ENCODE assay signal across 1 cellular context in genomic region chrX:46978341-46979291, GRCh38.
A peak's percentile ranks its signal among the peaks of the same experiment; 100 is the strongest.
TF ChIP-seq lines count a peak whose summit lies in the region.

No MANE protein-coding gene starts in this region.

TF ChIP-seq in HepG2, 621 proteins besides CTCF, POLR2A, EP300 and RAD21 (continued from another document):
- TF ChIP-seq TFAP4 (IDR thresholded peaks at IDR 0.05; ENCODE audit: borderline replicate concordance, low read depth) (no peak), RXRA (CRISPR knock-in tag; IDR thresholded peaks at IDR 0.05) (no peak), ZNF567 (CRISPR knock-in tag; IDR thresholded peaks at IDR 0.05; ENCODE audit: borderline replicate concordance) (no peak), ZNF263 (CRISPR knock-in tag; IDR thresholded peaks at IDR 0.05) (peak; percentile 81), KIAA2018 (CRISPR knock-in tag; IDR thresholded peaks at IDR 0.05; ENCODE audit: borderline replicate concordance) (no peak), HCFC1 (IDR thresholded peaks at IDR 0.05; ENCODE audit: low read depth, low read length) (no peak), SAFB2 (CRISPR knock-in tag; IDR thresholded peaks at IDR 0.05; ENCODE audit: borderline replicate concordance, low read depth) (no peak), MLX (CRISPR knock-in tag; IDR thresholded peaks at IDR 0.05) (no peak), ATF3 (CRISPR knock-in tag; IDR thresholded peaks at IDR 0.05) (no peak), MZF1 (CRISPR knock-in tag; IDR thresholded peaks at IDR 0.05; ENCODE audit: borderline replicate concordance) (no peak), FOXJ3 (CRISPR knock-in tag; IDR thresholded peaks at IDR 0.05; ENCODE audit: borderline replicate concordance) (no peak), ZMYM3 (CRISPR knock-in tag; IDR thresholded peaks at IDR 0.05) (0 out of 2 replicates have a peak, but pooled peaks have one; percentile 26), ZNF280B (CRISPR knock-in tag; IDR thresholded peaks at IDR 0.05; ENCODE audit: borderline replicate concordance) (no peak), ZFP36L2 (CRISPR knock-in tag; IDR thresholded peaks at IDR 0.05) (no peak), PAXIP1 (CRISPR knock-in tag; conservative IDR thresholded peaks at IDR 0.05) (no peak), TAF1 (CRISPR knock-in tag; IDR thresholded peaks at IDR 0.05) (no peak), TCF7L2 (IDR thresholded peaks at IDR 0.05; ENCODE audit: low read depth, low read length) (no peak), CBX2 (IDR thresholded peaks at IDR 0.05; ENCODE audit: low read depth, low read length) (no peak), CBX2 (CRISPR knock-in tag; IDR thresholded peaks at IDR 0.05; ENCODE audit: low read depth) (no peak), PLRG1 (conservative IDR thresholded peaks at IDR 0.05) (no peak), TEAD3 (CRISPR knock-in tag; optimal IDR thresholded peaks at IDR 0.05; ENCODE audit: borderline replicate concordance) (no peak)
